Comparison of ENCODE assay signal across 2 cellular contexts in genomic region chr9:126543490-126543889, GRCh38.
A peak's percentile ranks its signal among the peaks of the same experiment; 100 is the strongest.
TF ChIP-seq lines count a peak whose summit lies in the region.

No MANE protein-coding gene starts in this region.

TF ChIP-seq in HEK293, 187 proteins besides CTCF, POLR2A, EP300 and RAD21 (continued from another document):
- TF ChIP-seq ZNF280C (tag by site-specific recombination; IDR thresholded peaks at IDR 0.05) (no peak), ZNF426 (tag by site-specific recombination; IDR thresholded peaks at IDR 0.05) (no peak), ZSCAN5A (tag by site-specific recombination; IDR thresholded peaks at IDR 0.05) (0 out of 2 replicates have a peak, but pooled peaks have one; percentile 24), SETDB1 (IDR thresholded peaks at IDR 0.05; ENCODE audit: insufficient read length, low read length) (no peak)

TF ChIP-seq in H1, 55 proteins besides CTCF, POLR2A, EP300 and RAD21 (continued from another document):
- TF ChIP-seq CBX8 (IDR thresholded peaks at IDR 0.05; ENCODE audit: borderline replicate concordance, low read depth, low read length) (no peak), USF2 (IDR thresholded peaks at IDR 0.05; ENCODE audit: low read length) (no peak), SUZ12 (IDR thresholded peaks at IDR 0.05; ENCODE audit: low read length) (no peak), HDAC2 (IDR thresholded peaks at IDR 0.05; ENCODE audit: borderline replicate concordance in 1 of 2, low read depth in 2 of 2, low read length in 2 of 2) (peak in 1 of 2 experiments; percentile 74; a peak in 1 of 4 replicates), KDM1A (IDR thresholded peaks at IDR 0.05; ENCODE audit: borderline replicate concordance, low read length) (peak; percentile 76), BACH1 (IDR thresholded peaks at IDR 0.05; ENCODE audit: low read length) (no peak), RBBP5 (IDR thresholded peaks at IDR 0.05; ENCODE audit: borderline replicate concordance, low read depth, low read length) (no peak)
